In the genomic region with DNA sequence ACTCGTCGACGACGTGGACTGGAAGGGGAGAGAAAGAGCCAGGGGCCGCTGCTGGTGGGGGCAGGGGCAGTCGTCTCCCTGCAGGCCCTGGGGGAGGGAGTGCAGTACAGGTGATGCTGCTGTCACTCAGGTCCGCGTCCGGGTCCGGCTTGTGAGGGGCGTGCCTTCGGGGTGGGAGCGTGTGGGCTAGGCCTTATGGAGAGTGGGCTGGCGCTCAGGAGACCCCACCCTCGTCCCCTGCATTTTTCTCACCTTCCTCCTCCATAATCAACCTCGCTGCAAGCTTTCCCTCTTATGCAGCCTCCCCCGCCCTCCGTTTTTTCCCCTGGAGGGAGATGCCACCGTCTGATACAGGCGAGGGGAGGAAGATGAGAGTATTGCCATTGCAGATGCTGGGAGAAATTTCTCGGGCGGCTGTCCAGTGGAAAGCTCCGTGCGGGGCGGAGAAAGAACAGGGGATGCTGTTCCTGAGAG, we compare ENCODE assay signal across 8 cellular contexts. TPM values are rescaled to one million over a fixed set of nuclear protein-coding genes. Genes with fewer than 3 reads are reported as not detected.
DNase-seq lines count a peak whose midpoint lies in the region; ATAC-seq and TF ChIP-seq lines count a peak whose summit lies in the region.

No MANE protein-coding gene starts in this region.

- H3K36me3 ChIP-seq in IMR-90 (ENCODE audit: control insufficient read depth, insufficient read depth, low read length) (no peaks in the 10 kb centered on the region), ovary (no peaks in the 10 kb centered on the region)

- peak overlapping the region; percentile 74; the same call in 1 of the 2 replicates for H2AK5ac ChIP-seq in IMR-90 (ENCODE audit: low read depth, low read length)

- in situ Hi-C loops in IMR-90 (cut with MboI; ENCODE audit: low sequenced_read_pairs) = no loop called here

- H3K9me3 ChIP-seq in IMR-90 (ENCODE audit: control insufficient read depth, insufficient read depth, low read length) (no peaks in the 10 kb centered on the region), ovary (no peaks in the 10 kb centered on the region)

- H3K4me3 ChIP-seq in IMR-90 (ENCODE audit: insufficient read depth, low read depth, low read length) = peak overlapping the region; percentile 93
- peak overlapping the region; percentile 86 for H3K4me3 ChIP-seq in ovary

- peaks cover 14 to 39% of the 10 kb centered on the region in 2 experiments; a peak in 3 of 4 replicates for H3K79me1 ChIP-seq in IMR-90 (ENCODE audit: low read depth in 1 of 2, low read length in 2 of 2)

- H3K4me2 ChIP-seq in IMR-90 (ENCODE audit: low read depth, low read length) = peak overlapping the region; percentile 80

- H2AK9ac ChIP-seq in IMR-90 (replicated peaks; ENCODE audit: low read depth, low read length, poor library complexity) = peak overlapping the region; percentile 74

- H2AFZ ChIP-seq in IMR-90 (replicated peaks; ENCODE audit: low read length, poor library complexity) = peak overlapping the region; percentile 94

- H3K27ac ChIP-seq in IMR-90 (ENCODE audit: insufficient read depth, low read length) = peak overlapping the region; percentile 91
- peak overlapping the region; percentile 91 for H3K27ac ChIP-seq in RWPE1
- peak overlapping the region in 1 of 2 donors; percentile 54 for H3K27ac ChIP-seq in ovary

- H2BK20ac ChIP-seq in IMR-90 (ENCODE audit: low read depth, low read length) = no peak overlapping the region

- WGBS in IMR-90 (ENCODE audit: extremely low coverage in 2 of 2, insufficient read length in 1 of 2), 2 experiments = 0% methylated on average over 4 of the region's 25 CpGs; no CpG with 5 or more reads in 1 of the 2 experiments
- WGBS in ovary, 3 donors = 0% methylated on average over 25 of the region's 25 CpGs

- no peak overlapping the region for H2BK120ac ChIP-seq in IMR-90 (ENCODE audit: low read depth, low read length)

- ATAC-seq in GM21619 (IDR thresholded peaks at IDR 0.05; ENCODE audit: unreplicated experiment) (peak; percentile 40), IMR-90 (ENCODE audit: low read depth) (peak; percentile 48)

- no peaks in the 10 kb centered on the region for H3K4me1 ChIP-seq in IMR-90 (ENCODE audit: control insufficient read depth, insufficient read depth, low read length)
- H3K4me1 ChIP-seq in ovary (ENCODE audit: insufficient read depth) = peaks cover 9% of the 10 kb centered on the region

- no peaks in the 10 kb centered on the region for H3K27me3 ChIP-seq in IMR-90 (ENCODE audit: control insufficient read depth, insufficient read depth, low read length)
- H3K27me3 ChIP-seq in ovary = no peaks in the 10 kb centered on the region

- no peak overlapping the region for H4K5ac ChIP-seq in IMR-90 (ENCODE audit: low read depth, low read length)

- dilution Hi-C loops in IMR-90 (cut with HindIII; ENCODE audit: low sequenced_read_pairs, unreplicated experiment) = no loop called here

- peak overlapping the region in 1 of 2 experiments; percentile 84; a peak in 2 of 4 replicates for H4K8ac ChIP-seq in IMR-90 (ENCODE audit: low read depth in 2 of 2, low read length in 2 of 2)

- TF ChIP-seq RAD21 in IMR-90 (IDR thresholded peaks at IDR 0.05; ENCODE audit: low read length) = no peak

- no peak for TF ChIP-seq EP300 in ovary (IDR thresholded peaks at IDR 0.05)

- intact Hi-C loops in IMR-90 (cut with micrococcal nuclease) (no loop called here), ovary (cut with DNase I) (no loop called here)

- POLR2A ChIA-PET in IMR-90 (lab: Charles Lee; ENCODE audit: unreplicated experiment) (no interaction called here), RWPE1 (lab: Yijun Ruan, JAX; ENCODE audit: low non-redundant PET) (interaction anchor here (0.7 to 0.8 kb wide), 2 partner anchors 111 to 500 kb away, joined by 3 read pairs; no protein-coding TSS in a partner anchor)

- no peak for TF ChIP-seq CTCF in IMR-90 (conservative IDR thresholded peaks at IDR 0.05; ENCODE audit: low read depth, low read length)
- no peak for TF ChIP-seq CTCF in RWPE1 (conservative IDR thresholded peaks at IDR 0.05; ENCODE audit: low read depth)
- TF ChIP-seq CTCF in ovary (IDR thresholded peaks at IDR 0.05) = no peak

- DNase-seq in DMS79 treated with DMSO at 0.1 percent for 48 hours (lab: John Stamatoyannopoulos, UW) = peak; percentile 49
- peak; percentile 49 for DNase-seq in IMR-90
- DNase-seq in RWPE1 (ENCODE audit: low spot score) = peak; percentile 60
- peak; percentile 55 for DNase-seq in activated naive CD4-positive, alpha-beta T cell treated with Interleukin-2 at 50 U/mL for 16 hours
- DNase-seq in glomerular visceral epithelial cell (ENCODE audit: extremely low spot score) = peak; percentile 83
- peak in 2 of 5 donors; percentile 32 to 64 for DNase-seq in ovary
- peak; percentile 52 for DNase-seq in ureter (ENCODE audit: low spot score)

- no TSS peak for BruUV-seq in IMR-90 (replicated peaks; lab: Mats Ljungman, UMichigan)

- TF ChIP-seq POLR2A in IMR-90 (IDR thresholded peaks at IDR 0.05; ENCODE audit: low read depth, low read length) (no peak), ovary (IDR thresholded peaks at IDR 0.05) (no peak)

- H2BK15ac ChIP-seq in IMR-90 (ENCODE audit: low read depth, low read length) = no peak overlapping the region

- CTCF ChIA-PET in IMR-90 (lab: Yijun Ruan, JAX) = no interaction called here
- CTCF ChIA-PET in RWPE1 (lab: Yijun Ruan, JAX) = interaction anchor here (1.0 kb wide), 1 partner anchor 18 kb away, joined by 4 read pairs; no protein-coding TSS in a partner anchor

- H4K91ac ChIP-seq in IMR-90 (ENCODE audit: insufficient read depth, low read depth, low read length) = peak overlapping the region; percentile 58; the same call in 1 of the 2 replicates

- peak overlapping the region; percentile 75 for H3K4ac ChIP-seq in IMR-90 (ENCODE audit: low read depth, low read length)

- H4K20me1 ChIP-seq in IMR-90 (ENCODE audit: insufficient read depth, low read length) = peaks cover 22% of the 10 kb centered on the region

- H3K9ac ChIP-seq in IMR-90 (ENCODE audit: low read depth, low read length) = peak overlapping the region; percentile 94

- H3K23ac ChIP-seq in IMR-90 (ENCODE audit: low read depth, low read length) = peak overlapping the region; percentile 83

- peak overlapping the region; percentile 38; the same call in 1 of the 2 replicates for H3K56ac ChIP-seq in IMR-90 (ENCODE audit: extremely low read depth, insufficient read depth, low read length)

- 0 out of 2 replicates have a peak, but pooled peaks cover 2% of the 10 kb centered on the region for H3K9me1 ChIP-seq in IMR-90 (ENCODE audit: insufficient read depth, low read length)

- peak overlapping the region; percentile 81 for H2BK5ac ChIP-seq in IMR-90 (ENCODE audit: low read depth, low read length, poor library complexity, severe bottlenecking)

- peak overlapping the region; percentile 86 for H3K14ac ChIP-seq in IMR-90 (replicated peaks; ENCODE audit: low read depth, low read length)

- no peak overlapping the region for H3K18ac ChIP-seq in IMR-90 (ENCODE audit: low read depth, low read length)

TF ChIP-seq in IMR-90, 13 proteins besides CTCF, POLR2A, EP300 and RAD21:
- TF ChIP-seq SMC3 (IDR thresholded peaks at IDR 0.05; ENCODE audit: low read depth, low read length) = no peak
- no peak for TF ChIP-seq CHD1 (IDR thresholded peaks at IDR 0.05; ENCODE audit: low read depth, low read length)
- no peak for TF ChIP-seq BHLHE40 (IDR thresholded peaks at IDR 0.05; ENCODE audit: low read depth, low read length)
- TF ChIP-seq MAZ (IDR thresholded peaks at IDR 0.05; ENCODE audit: borderline replicate concordance, low read depth, low read length) = no peak
- no peak; the same call in 1 of the 2 replicates for TF ChIP-seq MXI1 (IDR thresholded peaks at IDR 0.05; ENCODE audit: borderline replicate concordance, low read depth, low read length)
TF ChIP-seq in IMR-90: peak in this region for 0.

RNA-seq across cellular contexts. Expression of gene PCMT1, which starts 0.6 kb away (rescaled TPM):
- total RNA-seq in IMR-90 (2012; rRNA removed) (109 and 159 TPM in 2 replicates), ovary (10 to 100 TPM; 48.1 to 61.8 (median 54.7) TPM), ureter (56.0 TPM)
- polyA plus RNA-seq in IMR-90 (2012; rRNA removed) (100 and 101 TPM in 2 replicates), ovary (10 to 100 TPM; 49.5 to 71.8 TPM)
- polyA plus RNA-seq in IMR-90 (2012; cell fraction: cytosol; rRNA removed) = 34.7 and 84.2 TPM in 2 replicates
- polyA plus RNA-seq in IMR-90 (2012; cell fraction: nucleus; rRNA removed; ENCODE audit: low replicate concordance) = 19.8 and 52.8 TPM in 2 replicates

RNA-seq across cellular contexts. Expression of gene NUP43, which starts 3.8 kb away (rescaled TPM):
- total RNA-seq in IMR-90 (2012; rRNA removed) = 35.0 and 40.5 TPM in 2 replicates
- 7.7 and 14.2 TPM in 2 replicates for polyA plus RNA-seq in IMR-90 (2012; rRNA removed)
- 2.7 and 4.1 TPM in 2 replicates for polyA plus RNA-seq in IMR-90 (2012; cell fraction: cytosol; rRNA removed)
- 3.4 and 16.8 TPM in 2 replicates for polyA plus RNA-seq in IMR-90 (2012; cell fraction: nucleus; rRNA removed; ENCODE audit: low replicate concordance)
- total RNA-seq in ovary = 10 to 100 TPM; 14.2 to 37.3 (median 26.0) TPM
- 10 to 100 TPM in 1 of 2 donors, 1 to 10 TPM in 1; 8.9 to 20.2 TPM for polyA plus RNA-seq in ovary
- 51.4 TPM for total RNA-seq in ureter

RNA-seq across cellular contexts. Expression of gene LATS1, which starts 32.3 kb away (rescaled TPM):
- 18.3 and 20.1 TPM in 2 replicates for total RNA-seq in IMR-90 (2012; rRNA removed)
- 7.9 and 8.8 TPM in 2 replicates for polyA plus RNA-seq in IMR-90 (2012; rRNA removed)
- 1.7 and 3.7 TPM in 2 replicates for polyA plus RNA-seq in IMR-90 (2012; cell fraction: cytosol; rRNA removed)
- 2.3 and 12.0 TPM in 2 replicates for polyA plus RNA-seq in IMR-90 (2012; cell fraction: nucleus; rRNA removed; ENCODE audit: low replicate concordance)
- total RNA-seq in ovary = 10 to 100 TPM; 19.6 to 46.0 (median 36.4) TPM
- 10 to 100 TPM; 10.7 to 19.1 TPM for polyA plus RNA-seq in ovary
- 46.2 TPM for total RNA-seq in ureter
